Comparison of ENCODE assay signal across 8 cellular contexts in genomic region chr22:30309981-30310672, GRCh38.
DNase-seq lines count a peak whose midpoint lies in the region; ATAC-seq and TF ChIP-seq lines count a peak whose summit lies in the region.

No MANE protein-coding gene starts in this region.

- TF ChIP-seq POLR2A in Raji (IDR thresholded peaks at IDR 0.05; ENCODE audit: insufficient read depth, low read depth, low read length) = 0 out of 2 replicates have a peak, but pooled peaks have one; percentile 25

- TF ChIP-seq CTCF in AG09319 (IDR thresholded peaks at IDR 0.05; ENCODE audit: low read depth, low read length) = no peak

- DNase-seq in AG09319 (ENCODE audit: extremely low read depth, low read depth) (peak; percentile 56), germinal center (ENCODE audit: low spot score) (peak; percentile 11), EL (no peak)
- no peak for DNase-seq in stimulated activated naive CD8-positive, alpha-beta T cell treated with anti-CD3 and anti-CD28 coated beads, Interleukin-15, Interleukin-2, amounts not matched to agents 100 U/mL and 50 U/mL, for 24 hours
- no peak for DNase-seq in stimulated activated CD4-positive, alpha-beta T cell treated with anti-CD3 and anti-CD28 coated beads, Interleukin-2, amount 100 ng/mL, for 24 hours
- no peak for DNase-seq in stimulated activated CD4-positive, alpha-beta T cell treated with anti-CD3 and anti-CD28 coated beads, Interleukin-4, amount 100 ng/mL, for 24 hours

- peak; percentile 40 for ATAC-seq in GM19035 (IDR thresholded peaks at IDR 0.05; ENCODE audit: unreplicated experiment)
- peak; percentile 45 for ATAC-seq in stimulated activated naive CD8-positive, alpha-beta T cell treated with anti-CD3 and anti-CD28 coated beads, Interleukin-15, Interleukin-2, amounts not matched to agents 100 U/mL and 50 U/mL, for 24 hours

Comparison
In these comparisons a context has a peak if more than half of its experiments do, and no peak if none do; other contexts are left out.
1. DNase-seq: peak in AG09319 (single experiment) and germinal center (single experiment); none in stimulated activated naive CD8-positive, alpha-beta T cell treated with anti-CD3 and anti-CD28 coated beads, Interleukin-15, Interleukin-2, amounts not matched to agents 100 U/mL and 50 U/mL, for 24 hours (single experiment), stimulated activated CD4-positive, alpha-beta T cell treated with anti-CD3 and anti-CD28 coated beads, Interleukin-2, amount 100 ng/mL, for 24 hours (0 of 2), EL (single experiment) and stimulated activated CD4-positive, alpha-beta T cell treated with anti-CD3 and anti-CD28 coated beads, Interleukin-4, amount 100 ng/mL, for 24 hours (single experiment).